ENCODE assay signal across 20 cellular contexts in genomic region chr10:4633776-4634175, GRCh38.
DNase-seq lines count a peak whose midpoint lies in the region; ATAC-seq, FAIRE-seq and TF ChIP-seq lines count a peak whose summit lies in the region.
"Had no signal": no experiment of that assay in that cellular context is flagged by ENCODE, and none has a peak within 500 bp of the region (broad histone marks: within the 10 kb centered on the region; RNA-seq: fewer than 3 reads in every experiment).

No MANE protein-coding gene starts in this region.

- H2AFZ ChIP-seq in GM23338 (0 out of 2 replicates have a peak overlapping the region, but pooled peaks have one; percentile 32), endothelial cell of umbilical vein (ENCODE audit: low read depth, low read length) (peak overlapping the region; percentile 6), smooth muscle cell (ENCODE audit: low read depth) (no peak overlapping the region)

- FAIRE-seq in bronchial epithelial cell (lab: Jason Lieb, UNC), result peak; percentile 43
- FAIRE-seq in endothelial cell of umbilical vein (lab: Jason Lieb, UNC), result peak; percentile 40
- FAIRE-seq: GM12891, GM18507 had no signal

- DNase-seq in GM23338 (ENCODE audit: low spot score), result no peak
- DNase-seq in bronchial epithelial cell (ENCODE audit: low read depth), result no peak
- DNase-seq in endothelial cell of umbilical vein (ENCODE audit: low read depth, low spot score), result no peak
- no peak for DNase-seq in smooth muscle cell (lab: John Stamatoyannopoulos, UW; ENCODE audit: unreplicated experiment)
- DNase-seq in activated naive CD4-positive, alpha-beta T cell treated with Interleukin-2 at 50 U/mL for 16 hours, result no peak
- DNase-seq in heart left ventricle, result no peak
- DNase-seq in SW480 (ENCODE audit: low spot score), result no peak
- no peak for DNase-seq in DMS153 treated with DMSO at 0.1 percent for 48 hours (lab: John Stamatoyannopoulos, UW; ENCODE audit: unreplicated experiment)
- DNase-seq: C1 segment of cervical spinal cord; CD4-positive, alpha-beta memory T cell; COR-L47; DMS 273 treated with DMSO at 0.1 percent for 48 hours; DMS53; DMS79 treated with DMSO at 0.1 percent for 48 hours; GF-D8; GOT3; H7; HCEC 1CT had no signal

- peaks cover 22% of the 10 kb centered on the region; the same call in 1 of the 2 replicates for H3K9me2 ChIP-seq in GM23338 (ENCODE audit: insufficient read depth)

- H3K9me3 ChIP-seq in endothelial cell of umbilical vein (replicated peaks; ENCODE audit: control insufficient read depth, insufficient read depth, low read length) (no peaks in the 10 kb centered on the region), smooth muscle cell (replicated peaks; ENCODE audit: low read depth) (no peaks in the 10 kb centered on the region), heart left ventricle (no peaks in the 10 kb centered on the region)

- no peaks in the 10 kb centered on the region for H3K27me3 ChIP-seq in GM23338 (ENCODE audit: insufficient read depth)
- H3K27me3 ChIP-seq in bronchial epithelial cell (ENCODE audit: control insufficient read depth, insufficient read depth, low read length), result no peaks in the 10 kb centered on the region
- no peaks in the 10 kb centered on the region for H3K27me3 ChIP-seq in endothelial cell of umbilical vein (ENCODE audit: control insufficient read depth in 2 of 2, insufficient read depth in 2 of 2, low read length in 2 of 2)
- H3K27me3 ChIP-seq in smooth muscle cell (ENCODE audit: low read depth), result no peaks in the 10 kb centered on the region
- no peaks in the 10 kb centered on the region for H3K27me3 ChIP-seq in heart left ventricle

- H3K4me3 Mint-ChIP-seq in GM23338, result no peak overlapping the region
- H3K4me3 Mint-ChIP-seq: CD4-positive, alpha-beta memory T cell had no signal

- H3F3A ChIP-seq in GM23338 (replicated peaks; ENCODE audit: low read depth) (no peaks in the 10 kb centered on the region), smooth muscle cell (ENCODE audit: low read depth) (no peaks in the 10 kb centered on the region)

- H3K36me3 Mint-ChIP-seq in GM23338 (ENCODE audit: low read depth), result no peaks in the 10 kb centered on the region
- H3K36me3 Mint-ChIP-seq: CD4-positive, alpha-beta memory T cell had no signal

- H3K27ac Mint-ChIP-seq in GM23338, result no peak overlapping the region
- H3K27ac Mint-ChIP-seq: CD4-positive, alpha-beta memory T cell had no signal

- H3K79me2 ChIP-seq in GM23338 (replicated peaks; ENCODE audit: insufficient read depth) (no peaks in the 10 kb centered on the region), endothelial cell of umbilical vein (ENCODE audit: control insufficient read depth, insufficient read depth, low read length) (no peaks in the 10 kb centered on the region), smooth muscle cell (ENCODE audit: low read depth) (no peaks in the 10 kb centered on the region)

- H3K9me3 Mint-ChIP-seq in GM23338, result no peaks in the 10 kb centered on the region
- H3K9me3 Mint-ChIP-seq: CD4-positive, alpha-beta memory T cell had no signal

- ATAC-seq in GM23338, result no peak
- ATAC-seq in heart left ventricle, result no peak

- BruUV-seq in endothelial cell of umbilical vein (replicated peaks; lab: Mats Ljungman, UMichigan), result no TSS peak

- no peak for TF ChIP-seq POLR2A in endothelial cell of umbilical vein (IDR thresholded peaks at IDR 0.05; ENCODE audit: low read depth, low read length)
- no peak for TF ChIP-seq POLR2A in heart left ventricle (IDR thresholded peaks at IDR 0.05)

- H3K9me1 ChIP-seq in endothelial cell of umbilical vein (replicated peaks; ENCODE audit: control insufficient read depth, extremely low read depth, insufficient read depth, low read length), result no peaks in the 10 kb centered on the region

- H3K36me3 ChIP-seq in GM23338 (ENCODE audit: insufficient read depth), result no peaks in the 10 kb centered on the region
- H3K36me3 ChIP-seq in bronchial epithelial cell (ENCODE audit: control insufficient read depth, insufficient read depth, low read length), result no peaks in the 10 kb centered on the region
- no peaks in the 10 kb centered on the region for H3K36me3 ChIP-seq in endothelial cell of umbilical vein (ENCODE audit: control insufficient read depth in 2 of 2, extremely low read depth in 1 of 2, insufficient read depth in 2 of 2, low read length in 2 of 2)
- no peaks in the 10 kb centered on the region for H3K36me3 ChIP-seq in smooth muscle cell (ENCODE audit: low read depth)
- H3K36me3 ChIP-seq in heart left ventricle, result no peaks in the 10 kb centered on the region

- H3K4me1 Mint-ChIP-seq in GM23338, result peaks cover 13% of the 10 kb centered on the region; the same call in 2 of the 3 replicates

- CTCF ChIA-PET in endothelial cell of umbilical vein (lab: Charles Lee), result interaction anchor here (1.4 kb wide), 1 partner anchor 51 kb away, joined by 4 read pairs; no protein-coding TSS in a partner anchor

- H3K4me1 ChIP-seq in GM23338 (ENCODE audit: insufficient read depth), result no peaks in the 10 kb centered on the region
- H3K4me1 ChIP-seq in endothelial cell of umbilical vein (ENCODE audit: control insufficient read depth, extremely low read depth, insufficient read depth, low read length), result peaks cover 26% of the 10 kb centered on the region
- no peaks in the 10 kb centered on the region for H3K4me1 ChIP-seq in smooth muscle cell (ENCODE audit: low read depth)
- peaks cover 0 to 15% (median 0%) of the 10 kb centered on the region in 12 donors for H3K4me1 ChIP-seq in heart left ventricle

- H3K27ac ChIP-seq in GM23338 (ENCODE audit: low read depth) (no peak overlapping the region), endothelial cell of umbilical vein (ENCODE audit: insufficient read depth, low read depth, low read length) (peak overlapping the region; percentile 48), smooth muscle cell (ENCODE audit: low read depth) (peak overlapping the region; percentile 51), heart left ventricle (no peak overlapping the region)

- H3K9ac ChIP-seq in endothelial cell of umbilical vein (replicated peaks; ENCODE audit: extremely low read depth, insufficient read depth, low read length) (no peak overlapping the region), smooth muscle cell (ENCODE audit: low read depth) (no peak overlapping the region)

- 87% methylated on average over 8 of the region's 8 CpGs for WGBS in smooth muscle cell (ENCODE audit: low lambda C conversion rate)
- WGBS in heart left ventricle, 4 donors, result 77 to 94% (median 89%) methylated on average over 8 of the region's 8 CpGs

- no peaks in the 10 kb centered on the region for H4K20me1 ChIP-seq in GM23338 (replicated peaks; ENCODE audit: insufficient read depth)
- H4K20me1 ChIP-seq in endothelial cell of umbilical vein (replicated peaks; ENCODE audit: control insufficient read depth, extremely low read depth, insufficient read depth, low read length), result no peaks in the 10 kb centered on the region
- H4K20me1 ChIP-seq in smooth muscle cell (ENCODE audit: low read depth), result no peaks in the 10 kb centered on the region

- H3K4me2 ChIP-seq in GM23338, result no peak overlapping the region
- H3K4me2 ChIP-seq in endothelial cell of umbilical vein (ENCODE audit: insufficient read depth, low read length), result peak overlapping the region; percentile 51
- no peak overlapping the region for H3K4me2 ChIP-seq in smooth muscle cell

- POLR2A ChIA-PET in endothelial cell of umbilical vein (lab: Charles Lee), result no interaction called here

- TF ChIP-seq CTCF in GM23338 (conservative IDR thresholded peaks at IDR 0.05; ENCODE audit: low read depth in 2 of 2) (no peak), bronchial epithelial cell (IDR thresholded peaks at IDR 0.05; ENCODE audit: insufficient read depth, low read length, severe bottlenecking) (no peak), endothelial cell of umbilical vein (IDR thresholded peaks at IDR 0.05; ENCODE audit: extremely low read depth in 1 of 2, insufficient read depth in 1 of 2, low read depth in 1 of 2, low read length in 2 of 2) (no peak), smooth muscle cell (IDR thresholded peaks at IDR 0.05; ENCODE audit: borderline replicate concordance, insufficient read depth, poor library complexity, severe bottlenecking) (no peak), heart left ventricle (IDR thresholded peaks at IDR 0.05) (no peak)

- peaks cover 3% of the 10 kb centered on the region for H3K27me3 Mint-ChIP-seq in GM23338 (ENCODE audit: insufficient read depth, low read depth, poor library complexity)
- H3K27me3 Mint-ChIP-seq: CD4-positive, alpha-beta memory T cell had no signal

- dilution Hi-C loops in endothelial cell of umbilical vein (cut with MboI; ENCODE audit: extremely low pct_ligation_motif_present, low sequenced_read_pairs), result no loop called here

- intact Hi-C loops in endothelial cell of umbilical vein (cut with micrococcal nuclease), result no loop called here
- intact Hi-C loops in heart left ventricle (cut with DNase I), result no loop called here

- H3K4me3 ChIP-seq in GM23338 (no peak overlapping the region), bronchial epithelial cell (ENCODE audit: low read depth, low read length) (no peak overlapping the region), endothelial cell of umbilical vein (replicated peaks in 1 of 3; ENCODE audit: insufficient read depth in 1 of 3, low read depth in 1 of 3, low read length in 3 of 3) (no peak overlapping the region), smooth muscle cell (no peak overlapping the region), heart left ventricle (no peak overlapping the region)

TF ChIP-seq in GM23338, 12 proteins besides CTCF, POLR2A, EP300 and RAD21:
- TF ChIP-seq EZH2 (IDR thresholded peaks at IDR 0.05; ENCODE audit: low read depth, unreplicated experiment) (no peak), EZH2phosphoT487 (IDR thresholded peaks at IDR 0.05; ENCODE audit: unreplicated experiment) (no peak), NANOG (IDR thresholded peaks at IDR 0.05; ENCODE audit: borderline replicate concordance) (no peak), ZNF331 (CRISPR knock-in tag; IDR thresholded peaks at IDR 0.05; ENCODE audit: low read depth) (no peak), ZNF114 (CRISPR knock-in tag; IDR thresholded peaks at IDR 0.05) (no peak)

TF ChIP-seq in endothelial cell of umbilical vein, 7 proteins besides CTCF, POLR2A, EP300 and RAD21:
- TF ChIP-seq FOS (IDR thresholded peaks at IDR 0.05; ENCODE audit: borderline replicate concordance, insufficient read depth, low read length) (peak; percentile 29), GATA2 (IDR thresholded peaks at IDR 0.05; ENCODE audit: insufficient read depth, insufficient read length, low read depth, low read length) (no peak)

Comparison
In these comparisons a context has a peak if more than half of its experiments do, and no peak if none do; other contexts are left out.
1. H3K27ac ChIP-seq: peak in endothelial cell of umbilical vein (single experiment) and smooth muscle cell (single experiment); none in GM23338 (single experiment) and heart left ventricle (0 of 12).